Comparison of ENCODE assay signal across 9 cellular contexts in genomic region chr22:23837911-23838685, GRCh38. TPM values are rescaled to one million over a fixed set of nuclear protein-coding genes. Genes with fewer than 3 reads are reported as not detected.
DNase-seq lines count a peak whose midpoint lies in the region; ATAC-seq and TF ChIP-seq lines count a peak whose summit lies in the region.
"Had no signal": no experiment of that assay in that cellular context is flagged by ENCODE, and none has a peak within 500 bp of the region (broad histone marks: within the 10 kb centered on the region; RNA-seq: fewer than 3 reads in every experiment).

No MANE protein-coding gene starts in this region.

- peak overlapping the region in 9 of 11 experiments; percentile 38 to 78 (median 61); a peak in 17 of 22 replicates for H3K27ac ChIP-seq in BLaER1 treated with 17β-estradiol and CSF1 and Interleukin-3, amounts not matched to agents 10 nM and 100 nM
- H3K27ac ChIP-seq in OCI-LY3 (ENCODE audit: low read length) = no peak overlapping the region
- H3K27ac ChIP-seq: epithelial cell of prostate had no signal

- TF ChIP-seq CTCF in OCI-LY3 (IDR thresholded peaks at IDR 0.05; ENCODE audit: low read depth, low read length) (no peak), glutamatergic neuron (IDR thresholded peaks at IDR 0.05; ENCODE audit: partially characterized antibody, unreplicated experiment) (no peak), BE2C (IDR thresholded peaks at IDR 0.05; ENCODE audit: low read depth, low read length) (no peak)

- peaks cover 17% of the 10 kb centered on the region for H3K4me1 Mint-ChIP-seq in glutamatergic neuron (ENCODE audit: low read depth, unreplicated experiment)
- peaks cover 70% of the 10 kb centered on the region for H3K4me1 Mint-ChIP-seq in stimulated activated memory B cell treated with anti-CD40 and anti-IgM and Interleukin-4, amounts not matched to agents 10 μg/mL and 1 μg/mL and 100 μg/mL, for 72 hours

- peaks cover 2 to 54% (median 46%) of the 10 kb centered on the region in 11 experiments; a peak in 20 of 22 replicates for H4K20me1 ChIP-seq in BLaER1 treated with 17β-estradiol and CSF1 and Interleukin-3, amounts not matched to agents 10 nM and 100 nM
- H4K20me1 ChIP-seq in OCI-LY3 (ENCODE audit: insufficient read depth, low read length) = 0 out of 2 replicates have a peak, but pooled peaks cover 6% of the 10 kb centered on the region

- DNase-seq in glutamatergic neuron (no peak), BE2C (no peak), NK-92 (lab: John Stamatoyannopoulos, UW; ENCODE audit: unreplicated experiment) (no peak), cerebellar cortex (ENCODE audit: low spot score) (no peak)

- no peak overlapping the region for H2AFZ ChIP-seq in OCI-LY3 (ENCODE audit: low read depth, low read length)

- H3K27ac Mint-ChIP-seq in glutamatergic neuron (ENCODE audit: unreplicated experiment) = peak overlapping the region; percentile 28
- peak overlapping the region; percentile 88 for H3K27ac Mint-ChIP-seq in stimulated activated memory B cell treated with anti-CD40 and anti-IgM and Interleukin-4, amounts not matched to agents 10 μg/mL and 1 μg/mL and 100 μg/mL, for 72 hours

- no peaks in the 10 kb centered on the region for H3K27me3 ChIP-seq in BLaER1 treated with 17β-estradiol and CSF1 and Interleukin-3, amounts not matched to agents 10 nM and 100 nM
- H3K27me3 ChIP-seq in OCI-LY3 (ENCODE audit: low read depth, low read length) (no peaks in the 10 kb centered on the region), BE2C (no peaks in the 10 kb centered on the region)

- H3K4me1 ChIP-seq in BLaER1 treated with 17β-estradiol and CSF1 and Interleukin-3, amounts not matched to agents 10 nM and 100 nM = peaks cover 14 to 72% (median 65%) of the 10 kb centered on the region in 10 experiments
- H3K4me1 ChIP-seq in OCI-LY3 (ENCODE audit: low read length) = peaks cover 14% of the 10 kb centered on the region
- H3K4me1 ChIP-seq in BE2C = no peaks in the 10 kb centered on the region

- H3K4me3 Mint-ChIP-seq in glutamatergic neuron (ENCODE audit: unreplicated experiment) = peak overlapping the region; percentile 84
- peak overlapping the region; percentile 89 for H3K4me3 Mint-ChIP-seq in stimulated activated memory B cell treated with anti-CD40 and anti-IgM and Interleukin-4, amounts not matched to agents 10 μg/mL and 1 μg/mL and 100 μg/mL, for 72 hours

- peak; percentile 3 for ATAC-seq in GM21381 (IDR thresholded peaks at IDR 0.05; ENCODE audit: unreplicated experiment)
- ATAC-seq in stimulated activated memory B cell treated with anti-CD40 and anti-IgM and Interleukin-4, amounts not matched to agents 10 μg/mL and 1 μg/mL and 100 μg/mL, for 72 hours = peak; percentile 70

- no peaks in the 10 kb centered on the region for H3K36me3 Mint-ChIP-seq in glutamatergic neuron (ENCODE audit: unreplicated experiment)
- peaks cover 7% of the 10 kb centered on the region for H3K36me3 Mint-ChIP-seq in stimulated activated memory B cell treated with anti-CD40 and anti-IgM and Interleukin-4, amounts not matched to agents 10 μg/mL and 1 μg/mL and 100 μg/mL, for 72 hours

- peak overlapping the region; percentile 49 to 72 (median 56) for H3K4me3 ChIP-seq in BLaER1 treated with 17β-estradiol and CSF1 and Interleukin-3, amounts not matched to agents 10 nM and 100 nM
- peak overlapping the region; percentile 74 for H3K4me3 ChIP-seq in OCI-LY3 (ENCODE audit: low read length)
- no peak overlapping the region for H3K4me3 ChIP-seq in BE2C (ENCODE audit: low read depth, low read length)

- H3K9ac ChIP-seq in BLaER1 treated with 17β-estradiol and CSF1 and Interleukin-3, amounts not matched to agents 10 nM and 100 nM = peak overlapping the region in 10 of 11 experiments; percentile 33 to 76 (median 60); a peak in 20 of 22 replicates
- peak overlapping the region; percentile 44; the same call in 1 of the 2 replicates for H3K9ac ChIP-seq in OCI-LY3 (ENCODE audit: low read length)

- H3K9me3 ChIP-seq in BLaER1 treated with 17β-estradiol and CSF1 and Interleukin-3, amounts not matched to agents 10 nM and 100 nM (replicated peaks in 1 of 11) = no peaks in the 10 kb centered on the region
- H3K9me3 ChIP-seq in OCI-LY3 (ENCODE audit: insufficient read depth, low read length) = no peaks in the 10 kb centered on the region
- H3K9me3 ChIP-seq in BE2C = no peaks in the 10 kb centered on the region

- H3K27me3 Mint-ChIP-seq in glutamatergic neuron (ENCODE audit: unreplicated experiment) = peaks cover 19% of the 10 kb centered on the region
- H3K27me3 Mint-ChIP-seq in stimulated activated memory B cell treated with anti-CD40 and anti-IgM and Interleukin-4, amounts not matched to agents 10 μg/mL and 1 μg/mL and 100 μg/mL, for 72 hours = no peaks in the 10 kb centered on the region

- peak overlapping the region; percentile 72 to 98 (median 93) for H3K4me2 ChIP-seq in BLaER1 treated with 17β-estradiol and CSF1 and Interleukin-3, amounts not matched to agents 10 nM and 100 nM
- H3K4me2 ChIP-seq in OCI-LY3 (ENCODE audit: low read length) = peak overlapping the region; percentile 72

- peaks cover 27% of the 10 kb centered on the region for H3K9me3 Mint-ChIP-seq in glutamatergic neuron (ENCODE audit: unreplicated experiment)
- no peaks in the 10 kb centered on the region for H3K9me3 Mint-ChIP-seq in stimulated activated memory B cell treated with anti-CD40 and anti-IgM and Interleukin-4, amounts not matched to agents 10 μg/mL and 1 μg/mL and 100 μg/mL, for 72 hours

- no peaks in the 10 kb centered on the region for H3K79me2 ChIP-seq in OCI-LY3 (ENCODE audit: low read length)

- H3K36me3 ChIP-seq in BLaER1 treated with 17β-estradiol and CSF1 and Interleukin-3, amounts not matched to agents 10 nM and 100 nM = peaks cover 32 to 45% (median 35%) of the 10 kb centered on the region in 11 experiments
- H3K36me3 ChIP-seq in OCI-LY3 (replicated peaks; ENCODE audit: low read depth, low read length) (peaks cover 37% of the 10 kb centered on the region), BE2C (peaks cover 39% of the 10 kb centered on the region)

RNA-seq across cellular contexts. Expression of gene DERL3, which starts 0.7 kb away (rescaled TPM):
- 1.2 TPM for total RNA-seq in glutamatergic neuron (ENCODE audit: unreplicated experiment)
- 0.82 TPM for polyA plus RNA-seq in BE2C (2012; ENCODE audit: insufficient read depth, insufficient read length, low read depth)

RNA-seq across cellular contexts. Expression of gene SLC2A11, which starts 19.6 kb away (rescaled TPM):
- total RNA-seq in glutamatergic neuron (ENCODE audit: unreplicated experiment) = 52.4 TPM
- polyA plus RNA-seq in BE2C (2012; ENCODE audit: insufficient read depth, insufficient read length, low read depth) = 26.1 TPM

RNA-seq across cellular contexts. Expression of gene SMARCB1, which starts 51.3 kb away (rescaled TPM):
- total RNA-seq in glutamatergic neuron (ENCODE audit: unreplicated experiment) = 227 TPM
- polyA plus RNA-seq in BE2C (2012; ENCODE audit: insufficient read depth, insufficient read length, low read depth) = 526 TPM

RNA-seq across cellular contexts. Expression of gene MIF, which starts 56.1 kb away (rescaled TPM):
- 581 TPM for total RNA-seq in glutamatergic neuron (ENCODE audit: unreplicated experiment)
- polyA plus RNA-seq in BE2C (2012; ENCODE audit: insufficient read depth, insufficient read length, low read depth) = 3,280 TPM
